12 cellular contexts compared by ENCODE assay signal in genomic region chr2:134281815-134282419, GRCh38. TPM values are rescaled to one million over a fixed set of nuclear protein-coding genes. Genes with fewer than 3 reads are reported as not detected.
DNase-seq lines count a peak whose midpoint lies in the region; ATAC-seq, FAIRE-seq and TF ChIP-seq lines count a peak whose summit lies in the region.
"Had no signal": no experiment of that assay in that cellular context is flagged by ENCODE, and none has a peak within 500 bp of the region (broad histone marks: within the 10 kb centered on the region; RNA-seq: fewer than 3 reads in every experiment).

No MANE protein-coding gene starts in this region.

- intact Hi-C loops in CD4-positive, alpha-beta T cell (cut with DNase I, micrococcal nuclease): loop anchor here (2.0 to 5.0 kb wide), 3 partner anchors 23 to 40 kb away; no protein-coding TSS in a partner anchor

- no peak for TF ChIP-seq POLR2A in GM12891 (IDR thresholded peaks at IDR 0.05; ENCODE audit: low read depth, low read length)

- no peaks in the 10 kb centered on the region for H3K9me3 Mint-ChIP-seq in CD4-positive, alpha-beta T cell
- no peaks in the 10 kb centered on the region for H3K9me3 Mint-ChIP-seq in activated CD4-positive, alpha-beta memory T cell treated with anti-CD3 and anti-CD28 coated beads, Interleukin-2, amount 10 ng/mL, durations not matched to agents 7 days and 5 days
- peaks cover 4 to 10% (median 5%) of the 10 kb centered on the region in 7 donors for H3K9me3 Mint-ChIP-seq in naive B cell

- H3K27ac Mint-ChIP-seq in CD4-positive, alpha-beta T cell: peak overlapping the region; percentile 82
- H3K27ac Mint-ChIP-seq in activated CD4-positive, alpha-beta memory T cell treated with anti-CD3 and anti-CD28 coated beads, Interleukin-2, amount 10 ng/mL, durations not matched to agents 7 days and 5 days: peak overlapping the region; percentile 64
- H3K27ac Mint-ChIP-seq in naive B cell: peak overlapping the region in 5 of 6 donors; percentile 75 to 98 (median 93)

- no peak for ATAC-seq in CD4-positive, alpha-beta T cell (ENCODE audit: poor library complexity)
- ATAC-seq in naive B cell (ENCODE audit: low read depth in 2 of 2): no peak
- no peak for ATAC-seq in HG03571 (IDR thresholded peaks at IDR 0.05; ENCODE audit: unreplicated experiment)

- H3K27ac ChIP-seq in CD4-positive, alpha-beta T cell (ENCODE audit: low read depth, low read length): peak overlapping the region; percentile 58

- no peak for DNase-seq in CD4-positive, alpha-beta T cell
- DNase-seq in GM12891 (ENCODE audit: insufficient read length, low spot score): no peak
- DNase-seq in activated CD4-positive, alpha-beta memory T cell treated with anti-CD3 and anti-CD28 coated beads, Interleukin-2, amount 10 ng/mL, durations not matched to agents 7 days and 5 days: no peak
- no peak for DNase-seq in naive B cell
- DNase-seq in dedifferentiated amniotic fluid mesenchymal stem cell (ENCODE audit: extremely low spot score): no peak
- no peak for DNase-seq in NCI-H446 (lab: John Stamatoyannopoulos, UW)
- DNase-seq: NCI-H1436 treated with DMSO at 0.1 percent for 48 hours; NCI-H524; stimulated activated CD4-positive, alpha-beta T cell treated with anti-CD3 and anti-CD28 coated beads, Interleukin-4, amount 100 ng/mL, for 24 hours; T1000 had no signal

- H3K4me1 Mint-ChIP-seq in CD4-positive, alpha-beta T cell (ENCODE audit: low read depth): peaks cover 75% of the 10 kb centered on the region
- H3K4me1 Mint-ChIP-seq in activated CD4-positive, alpha-beta memory T cell treated with anti-CD3 and anti-CD28 coated beads, Interleukin-2, amount 10 ng/mL, durations not matched to agents 7 days and 5 days: peaks cover 37% of the 10 kb centered on the region
- H3K4me1 Mint-ChIP-seq in naive B cell: peaks cover 76 to 80% (median 76%) of the 10 kb centered on the region in 3 donors

- peak overlapping the region; percentile 49 for H3K4me3 Mint-ChIP-seq in CD4-positive, alpha-beta T cell
- H3K4me3 Mint-ChIP-seq in activated CD4-positive, alpha-beta memory T cell treated with anti-CD3 and anti-CD28 coated beads, Interleukin-2, amount 10 ng/mL, durations not matched to agents 7 days and 5 days: no peak overlapping the region
- peak overlapping the region in 6 of 8 donors; percentile 4 to 88 (median 84) for H3K4me3 Mint-ChIP-seq in naive B cell
- H3K4me3 Mint-ChIP-seq: CD14-positive monocyte had no signal

- no peak for TF ChIP-seq CTCF in CD4-positive, alpha-beta T cell (IDR thresholded peaks at IDR 0.05)

- POLR2A ChIA-PET in CD4-positive, alpha-beta T cell (lab: Charles Lee): interaction anchor here (0.6 kb wide), 1 partner anchor 9 kb away, joined by 3 read pairs; no protein-coding TSS in a partner anchor
- POLR2A ChIA-PET in activated CD4-positive, alpha-beta memory T cell treated with anti-CD3 and anti-CD28 coated beads, Interleukin-2, amount 10 ng/mL, durations not matched to agents 7 days and 5 days (lab: Charles Lee): interaction anchor here (1.4 to 1.5 kb wide), 2 partner anchors 9 to 10 kb away, joined by 3 to 5 read pairs; no protein-coding TSS in a partner anchor

- no peaks in the 10 kb centered on the region for H3K27me3 Mint-ChIP-seq in CD4-positive, alpha-beta T cell
- peaks cover 15% of the 10 kb centered on the region for H3K27me3 Mint-ChIP-seq in activated CD4-positive, alpha-beta memory T cell treated with anti-CD3 and anti-CD28 coated beads, Interleukin-2, amount 10 ng/mL, durations not matched to agents 7 days and 5 days
- no peaks in the 10 kb centered on the region for H3K27me3 Mint-ChIP-seq in naive B cell

- peaks cover 17% of the 10 kb centered on the region for H3K36me3 Mint-ChIP-seq in CD4-positive, alpha-beta T cell (ENCODE audit: low read depth)
- H3K36me3 Mint-ChIP-seq in activated CD4-positive, alpha-beta memory T cell treated with anti-CD3 and anti-CD28 coated beads, Interleukin-2, amount 10 ng/mL, durations not matched to agents 7 days and 5 days (ENCODE audit: low read depth): peaks cover 16% of the 10 kb centered on the region
- H3K36me3 Mint-ChIP-seq in naive B cell: peaks cover 8 to 19% of the 10 kb centered on the region in 2 donors

- FAIRE-seq in GM12891 (lab: Jason Lieb, UNC): peak; percentile 56

- H3K27me3 ChIP-seq in CD4-positive, alpha-beta T cell (ENCODE audit: control insufficient read depth, insufficient read depth, low read length): no peaks in the 10 kb centered on the region

- CTCF ChIA-PET in CD4-positive, alpha-beta T cell (lab: Charles Lee): no interaction called here
- CTCF ChIA-PET in activated CD4-positive, alpha-beta memory T cell treated with anti-CD3 and anti-CD28 coated beads, Interleukin-2, amount 10 ng/mL, durations not matched to agents 7 days and 5 days (lab: Charles Lee): interaction anchor here (1.3 to 2.8 kb wide), 3 partner anchors 36 to 130 kb away, joined by 3 to 10 read pairs (median 9); no protein-coding TSS in a partner anchor

- H3K9me3 ChIP-seq in CD4-positive, alpha-beta T cell (ENCODE audit: control insufficient read depth, low read length): no peaks in the 10 kb centered on the region

TF ChIP-seq in GM12891, 5 proteins besides CTCF, POLR2A, EP300 and RAD21:
- TF ChIP-seq POLR2AphosphoS5 (IDR thresholded peaks at IDR 0.05; ENCODE audit: low read depth, low read length) (no peak), SPI1 (IDR thresholded peaks at IDR 0.05; ENCODE audit: low read depth, low read length) (no peak), PAX5 (IDR thresholded peaks at IDR 0.05; ENCODE audit: insufficient read depth, low read length, severe bottlenecking) (no peak), TAF1 (IDR thresholded peaks at IDR 0.05; ENCODE audit: low read depth, low read length) (no peak), POU2F2 (IDR thresholded peaks at IDR 0.05; ENCODE audit: low read depth, low read length) (no peak)

RNA-seq across cellular contexts. Expression of gene MGAT5, which starts 28.0 kb away (rescaled TPM):
- 10 to 100 TPM; 77.5 to 77.8 TPM for total RNA-seq in CD4-positive, alpha-beta T cell
- polyA plus RNA-seq in GM12891 (2012; ENCODE audit: low read depth, missing spikeins): 27.6 TPM
- 10 to 100 TPM; 44.5 to 44.9 TPM for total RNA-seq in activated CD4-positive, alpha-beta memory T cell treated with anti-CD3 and anti-CD28 coated beads, Interleukin-2, amount 10 ng/mL, durations not matched to agents 7 days and 5 days
- 10 to 100 TPM in 5 of 6 donors, 1 to 10 TPM in 1; 9.7 to 41.3 (median 29.6) TPM for polyA plus RNA-seq in naive B cell (ENCODE audit: low read depth in 6 of 6)
